Comparison of ENCODE assay signal across 23 cellular contexts in the genomic region with DNA sequence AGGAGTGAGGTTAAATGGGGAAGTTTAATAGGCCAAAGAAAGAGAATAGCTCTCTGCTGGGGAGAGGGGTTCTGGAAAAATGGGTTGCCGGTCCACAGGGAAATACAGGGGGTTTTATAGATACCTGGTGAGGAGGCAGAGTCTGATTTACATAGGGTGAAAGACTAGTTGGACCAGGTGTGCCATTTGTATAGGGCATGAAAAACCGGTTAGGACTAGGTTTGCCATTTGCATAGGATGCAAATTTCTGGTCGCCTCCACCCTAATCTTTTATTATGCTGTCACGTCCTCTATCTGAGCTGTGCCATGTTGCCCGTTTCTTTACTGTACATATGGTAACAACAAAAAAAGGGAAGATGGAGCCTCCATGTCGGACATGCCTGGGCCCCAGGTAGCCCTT.
"Had no signal": no experiment of that assay in that cellular context is flagged by ENCODE, and none has a peak within 500 bp of the region (broad histone marks: within the 10 kb centered on the region; RNA-seq: fewer than 3 reads in every experiment).

No MANE protein-coding gene starts in this region.

- H3K27me3 ChIP-seq: breast epithelium, colonic mucosa had no signal

- H3K27ac Mint-ChIP-seq: activated CD4-positive, alpha-beta memory T cell treated with anti-CD3 and anti-CD28 coated beads for 36 hours; activated CD4-positive, alpha-beta T cell treated with anti-CD3 and anti-CD28 coated beads, Interleukin-2, amount 10 ng/mL, durations not matched to agents 7 days and 5 days; activated naive CD4-positive, alpha-beta T cell treated with anti-CD3 and anti-CD28 coated beads, Interleukin-2, amount 10 ng/mL, durations not matched to agents 7 days and 5 days; activated naive CD8-positive, alpha-beta T cell treated with anti-CD3 and anti-CD28 coated beads for 36 hours; activated T-cell treated with anti-CD3 and anti-CD28 coated beads, Interleukin-2, amount 50 U/mL, for 72 hours; activated T-helper 2 cell treated with anti-CD3 and anti-CD28 coated beads, Interferon-gamma antibody, Interleukin-2, Interleukin-4, amounts not matched to agents 10 μg/mL and 5 μg/mL and 100 μg/mL, durations not matched to agents 14 hours and 24 hours and 36 hours; T-helper 1 cell treated with Interleukin-12 subunit alpha and Interleukin-12 subunit beta and Interleukin-4 antibody, amounts not matched to agents 30 μg/mL and 1 μg/mL, for 36 hours had no signal

- H3K27ac ChIP-seq: breast epithelium, colonic mucosa, PC-9 had no signal

- H3K36me3 ChIP-seq: breast epithelium, colonic mucosa had no signal

- H3K9me3 ChIP-seq: breast epithelium, colonic mucosa had no signal

- H3K4me1 ChIP-seq: breast epithelium, colonic mucosa had no signal

- H3K36me3 Mint-ChIP-seq: activated CD4-positive, alpha-beta memory T cell treated with anti-CD3 and anti-CD28 coated beads for 36 hours; activated naive CD8-positive, alpha-beta T cell treated with anti-CD3 and anti-CD28 coated beads for 36 hours had no signal

- H3K4me3 ChIP-seq: breast epithelium, colonic mucosa, PC-9 had no signal

- H3K27me3 Mint-ChIP-seq: activated CD4-positive, alpha-beta T cell treated with anti-CD3 and anti-CD28 coated beads, Interleukin-2, amount 10 ng/mL, durations not matched to agents 7 days and 5 days; activated naive CD4-positive, alpha-beta T cell treated with anti-CD3 and anti-CD28 coated beads, Interleukin-2, amount 10 ng/mL, durations not matched to agents 7 days and 5 days; activated naive CD8-positive, alpha-beta T cell treated with anti-CD3 and anti-CD28 coated beads for 36 hours had no signal

- DNase-seq: activated CD4-positive, alpha-beta memory T cell treated with anti-CD3 and anti-CD28 coated beads for 36 hours; activated CD4-positive, alpha-beta T cell treated with anti-CD3 and anti-CD28 coated beads, Interleukin-2, amount 10 ng/mL, durations not matched to agents 7 days and 5 days; activated CD4-positive, CD25-positive, alpha-beta regulatory T cell; activated CD8-positive, alpha-beta memory T cell treated with anti-CD3 and anti-CD28 coated beads, Interleukin-2, amount 50 U/mL, for 4 hours; activated gamma-delta T cell treated with Interleukin-2 at 50 U/mL for 16 hours; activated naive CD4-positive, alpha-beta T cell treated with anti-CD3 and anti-CD28 coated beads, Interleukin-2, amount 10 ng/mL, durations not matched to agents 7 days and 5 days; activated naive CD8-positive, alpha-beta T cell treated with anti-CD3 and anti-CD28 coated beads for 36 hours; activated T-cell treated with anti-CD3 and anti-CD28 coated beads, Interleukin-2, amount 50 U/mL, for 72 hours; caudate nucleus; colonic mucosa; KG1; NCI-H1092; NCI-H1417; NCI-H1694 treated with DMSO at 0.1 percent for 48 hours; NCI-H2029 treated with DMSO at 0.1 percent for 48 hours; NCI-H446; NCI-H524 treated with DMSO at 0.1 percent for 48 hours; PC-9; SHP77 treated with DMSO at 0.1 percent for 48 hours; T-helper 9 cell had no signal

- H3K4me3 Mint-ChIP-seq: activated CD4-positive, alpha-beta memory T cell treated with anti-CD3 and anti-CD28 coated beads for 36 hours; activated CD4-positive, alpha-beta T cell treated with anti-CD3 and anti-CD28 coated beads, Interleukin-2, amount 10 ng/mL, durations not matched to agents 7 days and 5 days; activated naive CD4-positive, alpha-beta T cell treated with anti-CD3 and anti-CD28 coated beads, Interleukin-2, amount 10 ng/mL, durations not matched to agents 7 days and 5 days; activated naive CD8-positive, alpha-beta T cell treated with anti-CD3 and anti-CD28 coated beads for 36 hours; activated T-cell treated with anti-CD3 and anti-CD28 coated beads, Interleukin-2, amount 50 U/mL, for 72 hours; T-helper 1 cell treated with Interleukin-12 subunit alpha and Interleukin-12 subunit beta and Interleukin-4 antibody, amounts not matched to agents 30 μg/mL and 1 μg/mL, for 36 hours had no signal

- ATAC-seq: activated T-cell treated with anti-CD3 and anti-CD28 coated beads, Interleukin-2, amount 50 U/mL, for 72 hours had no signal

- H3K9me3 Mint-ChIP-seq: activated naive CD8-positive, alpha-beta T cell treated with anti-CD3 and anti-CD28 coated beads for 36 hours had no signal
